11 cellular contexts compared by ENCODE assay signal in genomic region chr1:188128761-188129160, GRCh38.
DNase-seq lines count a peak whose midpoint lies in the region; TF ChIP-seq lines count a peak whose summit lies in the region.
"Had no signal": no experiment of that assay in that cellular context is flagged by ENCODE, and none has a peak within 500 bp of the region (broad histone marks: within the 10 kb centered on the region; RNA-seq: fewer than 3 reads in every experiment).

No MANE protein-coding gene starts in this region.

- no peaks in the 10 kb centered on the region for H3K36me3 Mint-ChIP-seq in Caco-2 (ENCODE audit: insufficient read depth, unreplicated experiment)

- DNase-seq in NCI-H2107 treated with DMSO at 0.1 percent for 48 hours (lab: John Stamatoyannopoulos, UW; ENCODE audit: unreplicated experiment) = peak; percentile 12
- no peak for DNase-seq in NCI-H2107 (lab: John Stamatoyannopoulos, UW)
- peak; percentile 74 for DNase-seq in M059J (ENCODE audit: low read depth)
- DNase-seq in cardiac fibroblast (ENCODE audit: low read depth in 2 of 2) = peak; percentile 3 to 10
- no peak for DNase-seq in retinal pigment epithelial cell (ENCODE audit: low read depth)
- DNase-seq in Caco-2 = no peak
- no peak for DNase-seq in T1000 (lab: John Stamatoyannopoulos, UW)
- no peak for DNase-seq in NOMO-1 treated with DMSO at 0.1 percent for 48 hours (lab: John Stamatoyannopoulos, UW; ENCODE audit: unreplicated experiment)
- DNase-seq: activated CD8-positive, alpha-beta T cell treated with anti-CD3 and anti-CD28 coated beads, Interleukin-2, amount 10 ng/mL, durations not matched to agents 7 days and 5 days; NCI-H2171 had no signal

- no peaks in the 10 kb centered on the region for H3K9me3 ChIP-seq in Caco-2

- H3K9me3 Mint-ChIP-seq in Caco-2 (ENCODE audit: unreplicated experiment) = no peaks in the 10 kb centered on the region

- H3K27me3 ChIP-seq in Caco-2 (replicated peaks; ENCODE audit: control insufficient read depth, insufficient read depth, low read length) = no peaks in the 10 kb centered on the region

- no peaks in the 10 kb centered on the region for H3K27me3 Mint-ChIP-seq in Caco-2 (ENCODE audit: insufficient read depth, unreplicated experiment)

- no TSS peak for BruUV-seq in Caco-2 (replicated peaks; lab: Mats Ljungman, UMichigan)

- no peaks in the 10 kb centered on the region for H3K36me3 ChIP-seq in Caco-2 (ENCODE audit: control insufficient read depth, insufficient read depth, low read length)

- POLR2A ChIA-PET in Caco-2 (lab: Charles Lee) = no interaction called here

- CTCF ChIA-PET in Caco-2 (lab: Charles Lee) = no interaction called here

- H3K4me3 ChIP-seq in cardiac fibroblast (replicated peaks in 1 of 2; ENCODE audit: low read depth in 2 of 2, low read length in 2 of 2) (no peak overlapping the region), retinal pigment epithelial cell (ENCODE audit: low read length) (no peak overlapping the region), Caco-2 (ENCODE audit: low read depth, low read length) (no peak overlapping the region)

- no peaks in the 10 kb centered on the region for H3K4me1 ChIP-seq in Caco-2

- no peak for TF ChIP-seq CTCF in cardiac fibroblast (IDR thresholded peaks at IDR 0.05; ENCODE audit: low read depth, low read length)
- peak; percentile 21 for TF ChIP-seq CTCF in retinal pigment epithelial cell (conservative IDR thresholded peaks at IDR 0.05; ENCODE audit: low read depth, low read length)
- TF ChIP-seq CTCF in Caco-2 (IDR thresholded peaks at IDR 0.05; ENCODE audit: insufficient read depth in 1 of 2, low read depth in 1 of 2, low read length in 1 of 2, severe bottlenecking in 1 of 2, unreplicated experiment in 1 of 2) = no peak

- intact Hi-C loops in Caco-2 (cut with micrococcal nuclease; ENCODE audit: unreplicated experiment) = loop anchor here (10.0 kb wide), 1 partner anchor 204 kb away; no protein-coding TSS in a partner anchor

- no peak overlapping the region for H3K27ac Mint-ChIP-seq in Caco-2 (ENCODE audit: unreplicated experiment)
- H3K27ac Mint-ChIP-seq: activated CD8-positive, alpha-beta T cell treated with anti-CD3 and anti-CD28 coated beads, Interleukin-2, amount 10 ng/mL, durations not matched to agents 7 days and 5 days; activated naive CD4-positive, alpha-beta T cell treated with anti-CD3 and anti-CD28 coated beads, Interleukin-2, amount 50 U/mL, for 72 hours had no signal

- no peak overlapping the region for H3K4me3 Mint-ChIP-seq in Caco-2 (ENCODE audit: unreplicated experiment)
- H3K4me3 Mint-ChIP-seq: activated CD8-positive, alpha-beta T cell treated with anti-CD3 and anti-CD28 coated beads, Interleukin-2, amount 10 ng/mL, durations not matched to agents 7 days and 5 days had no signal

- no peaks in the 10 kb centered on the region for H3K4me1 Mint-ChIP-seq in Caco-2 (ENCODE audit: low read depth, unreplicated experiment)

Comparison
In these comparisons a context has a peak if more than half of its experiments do, and no peak if none do; other contexts are left out.
1. DNase-seq: peak in NCI-H2107 treated with DMSO at 0.1 percent for 48 hours (single experiment), M059J (single experiment) and cardiac fibroblast (2 of 2); none in NCI-H2107 (single experiment), retinal pigment epithelial cell (single experiment), Caco-2 (0 of 2), T1000 (single experiment) and NOMO-1 treated with DMSO at 0.1 percent for 48 hours (single experiment).